Comparison of ENCODE assay signal across 8 cellular contexts in genomic region chr10:90880059-90880719, GRCh38. TPM values are rescaled to one million over a fixed set of nuclear protein-coding genes. Genes with fewer than 3 reads are reported as not detected.
A peak's percentile ranks its signal among the peaks of the same experiment; 100 is the strongest.
DNase-seq lines count a peak whose midpoint lies in the region; ATAC-seq and TF ChIP-seq lines count a peak whose summit lies in the region.
"Not testable (repeated sequence)": the region's sequence is repeated elsewhere in the genome, so short reads cannot be mapped to it uniquely, and the experiment has no call there.

No MANE protein-coding gene starts in this region.

- peak; percentile 56 to 60 for TF ChIP-seq CTCF in Caco-2 (IDR thresholded peaks at IDR 0.05; ENCODE audit: insufficient read depth in 1 of 2, low read depth in 1 of 2, low read length in 1 of 2, severe bottlenecking in 1 of 2, unreplicated experiment in 1 of 2)
- not testable (repeated sequence) for TF ChIP-seq CTCF in HEK293 (tag by site-specific recombination; IDR thresholded peaks at IDR 0.05)
- TF ChIP-seq CTCF in SU-DHL-6 (IDR thresholded peaks at IDR 0.05; ENCODE audit: insufficient read depth, low read length, poor library complexity, severe bottlenecking) = peak; percentile 18
- peak; percentile 53 to 60 (median 55) for TF ChIP-seq CTCF in body of pancreas (IDR thresholded peaks at IDR 0.05)
- TF ChIP-seq CTCF in tibial artery (IDR thresholded peaks at IDR 0.05) = peak; percentile 57 to 70

- H3K23ac ChIP-seq in mesenchymal stem cell (ENCODE audit: low read length in 2 of 2) = not testable (repeated sequence)

- H3K79me2 ChIP-seq in SU-DHL-6 (ENCODE audit: insufficient read depth, low read length) = not testable (repeated sequence)

- POLR2A ChIA-PET in Caco-2 (lab: Charles Lee) = interaction anchor here (0.6 kb wide), 3 partner anchors 9 to 102 kb away, joined by 3 to 4 read pairs (median 3); partner anchors contain the start of gene RPP30
- POLR2A ChIA-PET in HEK293 (lab: Yijun Ruan, JAX) = interaction anchor here (0.6 to 1.7 kb wide), 3 partner anchors 9 to 537 kb away, joined by 3 to 4 read pairs (median 3); partner anchors contain the start of gene RPP30

- H3K9me3 Mint-ChIP-seq in Caco-2 (ENCODE audit: unreplicated experiment) = not testable (repeated sequence)

- H3K27me3 Mint-ChIP-seq in Caco-2 (ENCODE audit: insufficient read depth, unreplicated experiment) = not testable (repeated sequence)

- not testable (repeated sequence) for H3K27ac Mint-ChIP-seq in Caco-2 (ENCODE audit: unreplicated experiment)

- peak in 1 of 2 experiments; percentile 19 for DNase-seq in Caco-2
- peak; percentile 12 for DNase-seq in NCI-H2171 (lab: John Stamatoyannopoulos, UW)
- DNase-seq in body of pancreas, tibial artery: not testable (repeated sequence)
- peak; percentile 31 for DNase-seq in fibroblast of the conjunctiva (ENCODE audit: low read depth)
- DNase-seq in mesenchymal stem cell = peak; percentile 57

- not testable (repeated sequence) for H3K4me3 ChIP-seq in Caco-2 (ENCODE audit: low read depth, low read length); HEK293 (ENCODE audit: low read depth, low read length); SU-DHL-6 (ENCODE audit: insufficient read depth, low read length, poor library complexity, severe bottlenecking); body of pancreas; mesenchymal stem cell (ENCODE audit: insufficient read depth in 1 of 2, low read depth in 1 of 2, low read length in 2 of 2); tibial artery

- WGBS in body of pancreas, 2 donors = 73 to 74% methylated on average over 8 of the region's 8 CpGs
- WGBS in mesenchymal stem cell = 92% methylated on average over 6 of the region's 8 CpGs

- not testable (repeated sequence) for H2AK5ac ChIP-seq in mesenchymal stem cell (ENCODE audit: low read length, severe bottlenecking)

- not testable (repeated sequence) for H3K4me1 ChIP-seq in Caco-2; HEK293 (ENCODE audit: control insufficient read depth, insufficient read depth, low read length); body of pancreas; mesenchymal stem cell (ENCODE audit: control insufficient read depth, insufficient read depth, low read depth, low read length); tibial artery

- H3F3A ChIP-seq in SU-DHL-6 (ENCODE audit: insufficient read depth) = not testable (repeated sequence)

- not testable (repeated sequence) for ATAC-seq in body of pancreas

- not testable (repeated sequence) for H3K18ac ChIP-seq in mesenchymal stem cell (ENCODE audit: low read depth in 1 of 2, low read length in 2 of 2)

- H3K14ac ChIP-seq in mesenchymal stem cell (ENCODE audit: low read length in 2 of 2) = not testable (repeated sequence)

- CTCF ChIA-PET in Caco-2 (lab: Charles Lee) (interaction anchor here (0.6 to 1.4 kb wide), 4 partner anchors 9 to 220 kb away, joined by 3 to 4 read pairs (median 4); partner anchors contain the start of gene RPP30), HEK293 (lab: Yijun Ruan, JAX) (interaction anchor here (0.5 to 1.9 kb wide), 49 partner anchors 8 to 1831 kb away, joined by 3 to 32 read pairs (median 4); no protein-coding TSS in a partner anchor)

- H4K91ac ChIP-seq in mesenchymal stem cell (ENCODE audit: low read length) = not testable (repeated sequence)

- H2BK15ac ChIP-seq in mesenchymal stem cell (ENCODE audit: low read depth, poor library complexity, severe bottlenecking) = not testable (repeated sequence)

- H3K4me3 Mint-ChIP-seq in Caco-2 (ENCODE audit: unreplicated experiment) = not testable (repeated sequence)

- H4K20me1 ChIP-seq in SU-DHL-6 (ENCODE audit: low read depth, low read length) = not testable (repeated sequence)

- not testable (repeated sequence) for H3K4me1 Mint-ChIP-seq in Caco-2 (ENCODE audit: low read depth, unreplicated experiment)

- peaks cover 21% of the 10 kb centered on the region for H3K36me3 Mint-ChIP-seq in Caco-2 (ENCODE audit: insufficient read depth, unreplicated experiment)

- H2BK12ac ChIP-seq in mesenchymal stem cell (ENCODE audit: low read length in 2 of 2) = not testable (repeated sequence)

- not testable (repeated sequence) for H3K9me2 ChIP-seq in SU-DHL-6 (replicated peaks; ENCODE audit: insufficient read depth, low read length)

- not testable (repeated sequence) for H3K27ac ChIP-seq in HEK293 (ENCODE audit: extremely low read depth, low read depth, low read length); SU-DHL-6 (ENCODE audit: low read depth, low read length); body of pancreas; mesenchymal stem cell (ENCODE audit: low read length, poor library complexity, severe bottlenecking); tibial artery

- not testable (repeated sequence) for H3K27me3 ChIP-seq in Caco-2 (replicated peaks; ENCODE audit: control insufficient read depth, insufficient read depth, low read length); SU-DHL-6 (ENCODE audit: low read length); body of pancreas; mesenchymal stem cell (ENCODE audit: control insufficient read depth in 1 of 2, insufficient read depth in 1 of 2, low read length in 2 of 2); tibial artery

- H3K36me3 ChIP-seq in Caco-2 (ENCODE audit: control insufficient read depth, insufficient read depth, low read length); body of pancreas (replicated peaks in 1 of 2; ENCODE audit: insufficient read depth in 1 of 2, low read depth in 2 of 2): not testable (repeated sequence)
- H3K36me3 ChIP-seq in HEK293 (ENCODE audit: control insufficient read depth in 2 of 2, insufficient read depth in 1 of 2, low read length in 2 of 2) (peaks cover 49 to 88% of the 10 kb centered on the region in 2 experiments), SU-DHL-6 (ENCODE audit: low read length) (peaks cover 19% of the 10 kb centered on the region; the same call in 1 of the 2 replicates), mesenchymal stem cell (ENCODE audit: control insufficient read depth in 1 of 2, insufficient read depth in 2 of 2, low read depth in 1 of 2, low read length in 2 of 2) (peaks cover 9 to 64% of the 10 kb centered on the region in 2 experiments), tibial artery (peaks cover 28 to 65% (median 41%) of the 10 kb centered on the region in 3 donors)

- not testable (repeated sequence) for BruUV-seq in Caco-2 (replicated peaks; lab: Mats Ljungman, UMichigan)

- not testable (repeated sequence) for H3K4me2 ChIP-seq in SU-DHL-6 (ENCODE audit: low read depth, low read length, poor library complexity, severe bottlenecking); mesenchymal stem cell (ENCODE audit: low read length, poor library complexity, severe bottlenecking)

- not testable (repeated sequence) for H2BK5ac ChIP-seq in mesenchymal stem cell (ENCODE audit: low read depth, low read length, poor library complexity, severe bottlenecking)

- not testable (repeated sequence) for H3K9me3 ChIP-seq in Caco-2; HEK293 (ENCODE audit: control insufficient read depth, insufficient read depth, low read depth, low read length); SU-DHL-6 (ENCODE audit: insufficient read depth, low read length); body of pancreas; mesenchymal stem cell (ENCODE audit: control insufficient read depth, low read length); tibial artery

- not testable (repeated sequence) for H4K8ac ChIP-seq in mesenchymal stem cell (ENCODE audit: low read length)

- intact Hi-C loops in Caco-2 (cut with micrococcal nuclease; ENCODE audit: unreplicated experiment) = loop anchor here (1.0 kb wide), 2 partner anchors 90 to 371 kb away; no protein-coding TSS in a partner anchor
- intact Hi-C loops in body of pancreas (cut with DNase I); tibial artery (cut with DNase I; ENCODE audit: low total_unique reads): not testable (repeated sequence)

- H3K4ac ChIP-seq in mesenchymal stem cell (ENCODE audit: low read depth in 1 of 2, low read length in 2 of 2) = not testable (repeated sequence)

- H2BK120ac ChIP-seq in mesenchymal stem cell (ENCODE audit: low read depth, low read length) = not testable (repeated sequence)

- H3K9ac ChIP-seq in SU-DHL-6 (ENCODE audit: low read length); mesenchymal stem cell (ENCODE audit: low read length): not testable (repeated sequence)

- not testable (repeated sequence) for H2AFZ ChIP-seq in SU-DHL-6 (ENCODE audit: low read depth, low read length, severe bottlenecking); mesenchymal stem cell (ENCODE audit: low read depth, low read length)

- H3K79me1 ChIP-seq in mesenchymal stem cell (replicated peaks; ENCODE audit: low read length, poor library complexity, severe bottlenecking) = peaks cover 15% of the 10 kb centered on the region

- not testable (repeated sequence) for TF ChIP-seq POLR2A in body of pancreas (IDR thresholded peaks at IDR 0.05)

TF ChIP-seq in HEK293, 187 proteins besides CTCF, POLR2A, EP300 and RAD21 (continues in another document):
- TF ChIP-seq ZNF654 (tag by site-specific recombination; IDR thresholded peaks at IDR 0.05; ENCODE audit: low read depth) = peak; percentile 79
- peak; percentile 84 for TF ChIP-seq ZNF362 (tag by site-specific recombination; IDR thresholded peaks at IDR 0.05)

RNA-seq across cellular contexts. Expression of gene RPP30, which starts 8.4 kb away (rescaled TPM):
- total RNA-seq in Caco-2 (2022) (66.5 and 67.6 TPM in 2 replicates), body of pancreas (10 to 100 TPM; 13.5 to 22.8 TPM)
- 40.3 TPM for polyA plus RNA-seq in mesenchymal stem cell (2013, experiment 1 of 2)
- polyA plus RNA-seq in mesenchymal stem cell (2013, experiment 2 of 2) = 41.5 TPM

RNA-seq across cellular contexts. Expression of gene HTR7, which starts 22.4 kb away (rescaled TPM):
- total RNA-seq in Caco-2 (2022) = not detected in 2 replicates
- total RNA-seq in body of pancreas = not detected
- 1.3 TPM for polyA plus RNA-seq in mesenchymal stem cell (2013, experiment 1 of 2)
- polyA plus RNA-seq in mesenchymal stem cell (2013, experiment 2 of 2) = 1.2 TPM

RNA-seq across cellular contexts. Expression of gene ANKRD1, which starts 40.7 kb away (rescaled TPM):
- 75.7 and 97.4 TPM in 2 replicates for total RNA-seq in Caco-2 (2022)
- total RNA-seq in body of pancreas = 1 to 10 TPM in 1 of 2 donors, under 1 TPM in 1; 0.52 to 4.3 TPM
- polyA plus RNA-seq in mesenchymal stem cell (2013, experiment 1 of 2) = 70.3 TPM
- polyA plus RNA-seq in mesenchymal stem cell (2013, experiment 2 of 2) = 68.3 TPM

Comparison
In these comparisons a context has a peak if more than half of its experiments do, and no peak if none do; other contexts are left out.
1. RNA of gene ANKRD1, which starts 40.7 kb away (total RNA-seq): 75.7 to 97.4 TPM in Caco-2; 0.52 to 4.3 TPM in body of pancreas; every median in the first group is over 10 times any median in the second.